ENCODE assay signal across 15 cellular contexts in genomic region chr9:38671748-38672147, GRCh38. TPM values are rescaled to one million over a fixed set of nuclear protein-coding genes. Genes with fewer than 3 reads are reported as not detected.
A peak's percentile ranks its signal among the peaks of the same experiment; 100 is the strongest.
DNase-seq lines count a peak whose midpoint lies in the region; ATAC-seq and TF ChIP-seq lines count a peak whose summit lies in the region.
"Had no signal": no experiment of that assay in that cellular context is flagged by ENCODE, and none has a peak within 500 bp of the region (broad histone marks: within the 10 kb centered on the region; RNA-seq: fewer than 3 reads in every experiment).

No MANE protein-coding gene starts in this region.

- POLR2A ChIA-PET in CD4-positive, alpha-beta memory T cell (lab: Charles Lee; ENCODE audit: partially characterized antibody): no interaction called here

- WGBS in hepatocyte (ENCODE audit: low lambda C conversion rate, missing lambda C conversion rate): 80% methylated on average over 5 of the region's 5 CpGs
- whole genome bisulfite sequencing in aorta, 2 donors: 85 to 89% methylated on average over 5 of the region's 5 CpGs

- ATAC-seq in GM21423 (IDR thresholded peaks at IDR 0.05; ENCODE audit: unreplicated experiment): peak; percentile 47
- no peak for ATAC-seq in aorta (ENCODE audit: low FRiP score)

- no peaks in the 10 kb centered on the region for H3K36me3 Mint-ChIP-seq in CD4-positive, alpha-beta memory T cell
- H3K36me3 Mint-ChIP-seq: activated naive CD4-positive, alpha-beta T cell treated with anti-CD3 and anti-CD28 coated beads, Interleukin-2, amount 10 ng/mL, durations not matched to agents 7 days and 5 days had no signal

- TF ChIP-seq POLR2A in NB4 (IDR thresholded peaks at IDR 0.05; ENCODE audit: extremely low read depth, insufficient read length): no peak

- H3K4me1 Mint-ChIP-seq in CD4-positive, alpha-beta memory T cell: peaks cover 1 to 8% (median 6%) of the 10 kb centered on the region in 4 donors

- H3K4me2 ChIP-seq in hepatocyte: peak overlapping the region; percentile 69

- peak overlapping the region in 1 of 8 donors; percentile 17 for H3K4me3 Mint-ChIP-seq in CD4-positive, alpha-beta memory T cell
- H3K4me3 Mint-ChIP-seq: activated CD4-positive, alpha-beta memory T cell treated with anti-CD3 and anti-CD28 coated beads, Interleukin-2, amount 10 ng/mL, durations not matched to agents 7 days and 5 days; activated naive CD4-positive, alpha-beta T cell treated with anti-CD3 and anti-CD28 coated beads, Interleukin-2, amount 10 ng/mL, durations not matched to agents 7 days and 5 days had no signal

- H3K9me3 ChIP-seq in hepatocyte (ENCODE audit: low read depth) (no peaks in the 10 kb centered on the region), aorta (ENCODE audit: control insufficient read depth, low read length) (no peaks in the 10 kb centered on the region)
- no peaks in the 10 kb centered on the region for H3K9me3 ChIP-seq in CD4-positive, alpha-beta memory T cell (ENCODE audit: control insufficient read depth in 1 of 2, low read length in 2 of 2)

- DNase-seq in DMS79 (lab: John Stamatoyannopoulos, UW) (peak; percentile 53), NB4 (ENCODE audit: low read depth) (peak; percentile 17), hepatocyte (ENCODE audit: low spot score) (no peak), NCI-H748 treated with DMSO at 0.1 percent for 48 hours (lab: John Stamatoyannopoulos, UW) (no peak), HT-29 (ENCODE audit: low spot score) (no peak), aorta (no peak)
- no peak for DNase-seq in CD4-positive, alpha-beta memory T cell

- H3K27me3 Mint-ChIP-seq in CD4-positive, alpha-beta memory T cell: peaks cover 3 to 5% of the 10 kb centered on the region in 2 donors

- H3K27me3 ChIP-seq in hepatocyte (peaks cover 3% of the 10 kb centered on the region), aorta (ENCODE audit: control insufficient read depth in 1 of 2, insufficient read depth in 2 of 2, low read length in 1 of 2) (no peaks in the 10 kb centered on the region)
- no peaks in the 10 kb centered on the region for H3K27me3 ChIP-seq in CD4-positive, alpha-beta memory T cell (ENCODE audit: insufficient read depth, low read length)

- H2AFZ ChIP-seq in hepatocyte: peak overlapping the region; percentile 24
- H2AFZ ChIP-seq: parathyroid adenoma had no signal

- CTCF ChIA-PET in CD4-positive, alpha-beta memory T cell (lab: Charles Lee; ENCODE audit: partially characterized antibody): interaction anchor here (1.3 kb wide), 2 partner anchors 49 to 584 kb away, joined by 3 read pairs; no protein-coding TSS in a partner anchor

- peak overlapping the region in 1 of 7 donors; percentile 37 for H3K27ac Mint-ChIP-seq in CD4-positive, alpha-beta memory T cell
- H3K27ac Mint-ChIP-seq: activated CD4-positive, alpha-beta memory T cell treated with anti-CD3 and anti-CD28 coated beads, Interleukin-2, amount 10 ng/mL, durations not matched to agents 7 days and 5 days; activated naive CD4-positive, alpha-beta T cell treated with anti-CD3 and anti-CD28 coated beads, Interleukin-2, amount 10 ng/mL, durations not matched to agents 7 days and 5 days had no signal

- TF ChIP-seq CTCF in NB4 (IDR thresholded peaks at IDR 0.05; ENCODE audit: low read depth, low read length): no peak
- no peak for TF ChIP-seq CTCF in hepatocyte (IDR thresholded peaks at IDR 0.05; ENCODE audit: poor library complexity)

- H3K9me2 ChIP-seq in hepatocyte (replicated peaks; ENCODE audit: insufficient read depth): no peaks in the 10 kb centered on the region

- no peaks in the 10 kb centered on the region for H3K4me1 ChIP-seq in hepatocyte (ENCODE audit: insufficient read depth)
- no peaks in the 10 kb centered on the region for H3K4me1 ChIP-seq in aorta (ENCODE audit: control insufficient read depth in 1 of 2, insufficient read depth in 2 of 2, low read length in 2 of 2)
- H3K4me1 ChIP-seq in CD4-positive, alpha-beta memory T cell (ENCODE audit: insufficient read depth, low read length): no peaks in the 10 kb centered on the region
- H3K4me1 ChIP-seq: parathyroid adenoma had no signal

- intact Hi-C loops in aorta (cut with DNase I): no loop called here
- intact Hi-C loops in CD4-positive, alpha-beta memory T cell (cut with micrococcal nuclease): loop anchor here (2.0 to 5.0 kb wide), 2 partner anchors 51 to 299 kb away; partner anchors contain the start of gene ANKRD18A

- no peaks in the 10 kb centered on the region for H4K20me1 ChIP-seq in hepatocyte (ENCODE audit: insufficient read depth, poor library complexity, severe bottlenecking)

- H3K79me2 ChIP-seq in hepatocyte: no peaks in the 10 kb centered on the region
- H3K79me2 ChIP-seq: parathyroid adenoma had no signal

- no peaks in the 10 kb centered on the region for H3K9me3 Mint-ChIP-seq in CD4-positive, alpha-beta memory T cell
- H3K9me3 Mint-ChIP-seq: activated CD4-positive, alpha-beta memory T cell treated with anti-CD3 and anti-CD28 coated beads, Interleukin-2, amount 10 ng/mL, durations not matched to agents 7 days and 5 days; activated naive CD4-positive, alpha-beta T cell treated with anti-CD3 and anti-CD28 coated beads, Interleukin-2, amount 10 ng/mL, durations not matched to agents 7 days and 5 days; dendritic cell treated with granulocyte-macrophage colony-stimulating factor and Interleukin-4, amounts not matched to agents 40 ng/mL and 50 ng/mL, for 4 days had no signal

- no peak overlapping the region for H3K27ac ChIP-seq in hepatocyte
- no peak overlapping the region for H3K27ac ChIP-seq in aorta (ENCODE audit: low read depth in 1 of 2, low read length in 2 of 2)
- H3K27ac ChIP-seq in CD4-positive, alpha-beta memory T cell (ENCODE audit: low read depth, low read length): no peak overlapping the region
- H3K27ac ChIP-seq: parathyroid adenoma had no signal

- no peaks in the 10 kb centered on the region for H3K36me3 ChIP-seq in hepatocyte (replicated peaks; ENCODE audit: insufficient read depth, low read depth)
- no peaks in the 10 kb centered on the region for H3K36me3 ChIP-seq in aorta (ENCODE audit: control insufficient read depth in 1 of 2, insufficient read depth in 2 of 2, low read length in 1 of 2)
- no peaks in the 10 kb centered on the region for H3K36me3 ChIP-seq in CD4-positive, alpha-beta memory T cell (ENCODE audit: insufficient read depth, low read length)

- H3K4me3 ChIP-seq in NB4 (ENCODE audit: low read depth, low read length) (no peak overlapping the region), hepatocyte (no peak overlapping the region), aorta (ENCODE audit: low read length in 2 of 2) (no peak overlapping the region)
- H3K4me3 ChIP-seq in CD4-positive, alpha-beta memory T cell (ENCODE audit: low read length in 2 of 2): no peak overlapping the region

RNA-seq across cellular contexts. Expression of gene FAM240B, which starts 48.2 kb away (rescaled TPM):
- total RNA-seq in hepatocyte (not detected in 2 replicates), aorta (not detected)
- polyA plus RNA-seq in hepatocyte (not detected in 2 replicates), aorta (not detected)
- total RNA-seq in HT-29 (2014; rRNA removed; shearing (Covaris generic)): not detected in 2 replicates
- total RNA-seq in CD4-positive, alpha-beta memory T cell: not detected
- not detected for polyA plus RNA-seq in CD4-positive, alpha-beta memory T cell
- total RNA-seq: activated CD4-positive, alpha-beta memory T cell treated with anti-CD3 and anti-CD28 coated beads, Interleukin-2, amount 10 ng/mL, durations not matched to agents 7 days and 5 days; fibroblast of villous mesenchyme; left ventricle myocardium superior; T-helper 1 cell treated with Interleukin-12 subunit alpha and Interleukin-12 subunit beta and Interleukin-4 antibody, amounts not matched to agents 30 ng/mL and 1 ng/mL, for 36 hours had no signal

RNA-seq across cellular contexts. Expression of gene ANKRD18A, which starts 51.4 kb away (rescaled TPM):
- total RNA-seq in hepatocyte: 0.08 and 0.53 TPM in 2 replicates
- 0.36 and 0.59 TPM in 2 replicates for polyA plus RNA-seq in hepatocyte
- total RNA-seq in HT-29 (2014; rRNA removed; shearing (Covaris generic)): 1.3 and 1.9 TPM in 2 replicates
- under 1 TPM; 0.06 to 0.18 TPM for total RNA-seq in aorta
- polyA plus RNA-seq in aorta: not detected
- 10 to 100 TPM in 1 of 2 experiments, 1 to 10 TPM in 1; 9.7 to 14.3 TPM for total RNA-seq in CD4-positive, alpha-beta memory T cell
- polyA plus RNA-seq in CD4-positive, alpha-beta memory T cell: 1 to 10 TPM in 1 of 2 donors, under 1 TPM in 1; 0.15 to 2.2 TPM
- total RNA-seq: fibroblast of villous mesenchyme had no signal

Comparison
In these comparisons a context has a peak if more than half of its experiments do, and no peak if none do; other contexts are left out.
1. DNase-seq: peak in DMS79 (single experiment) and NB4 (single experiment); none in hepatocyte (single experiment), NCI-H748 treated with DMSO at 0.1 percent for 48 hours (single experiment), HT-29 (single experiment), aorta (0 of 2) and CD4-positive, alpha-beta memory T cell (0 of 5).